ENCODE assay signal across 3 cellular contexts in genomic region chr6:137247724-137248123, GRCh38.
TF ChIP-seq lines count a peak whose summit lies in the region.

No MANE protein-coding gene starts in this region.

TF ChIP-seq in GM23338, 12 proteins besides CTCF, POLR2A, EP300 and RAD21 (continues in another document):
- no peak for TF ChIP-seq EZH2phosphoT487 (IDR thresholded peaks at IDR 0.05; ENCODE audit: unreplicated experiment)
- TF ChIP-seq EZH2 (IDR thresholded peaks at IDR 0.05; ENCODE audit: low read depth, unreplicated experiment), result no peak
- TF ChIP-seq ZNF462 (CRISPR knock-in tag; IDR thresholded peaks at IDR 0.05), result no peak
- TF ChIP-seq ETS1 (IDR thresholded peaks at IDR 0.05), result no peak
- TF ChIP-seq ZNF114 (CRISPR knock-in tag; IDR thresholded peaks at IDR 0.05), result no peak

TF ChIP-seq in HepG2, 621 proteins besides CTCF, POLR2A, EP300 and RAD21:
- TF ChIP-seq HOMEZ (CRISPR knock-in tag; IDR thresholded peaks at IDR 0.05; ENCODE audit: low read depth), result peak; percentile 24; the same call in 1 of the 2 replicates
- TF ChIP-seq ZGPAT (CRISPR knock-in tag; IDR thresholded peaks at IDR 0.05), result no peak
- 0 out of 2 replicates have a peak, but pooled peaks have one; percentile 19 for TF ChIP-seq YEATS2 (CRISPR knock-in tag; IDR thresholded peaks at IDR 0.05; ENCODE audit: borderline replicate concordance)
- TF ChIP-seq ARID5B (CRISPR knock-in tag; IDR thresholded peaks at IDR 0.05), result peak; percentile 41; the same call in 1 of the 2 replicates
- TF ChIP-seq ZNF382 (CRISPR knock-in tag; IDR thresholded peaks at IDR 0.05; ENCODE audit: borderline replicate concordance), result no peak
- TF ChIP-seq RFX1 (IDR thresholded peaks at IDR 0.05), result no peak
- TF ChIP-seq FOSL2 (CRISPR knock-in tag; IDR thresholded peaks at IDR 0.05), result peak; percentile 90
- TF ChIP-seq POLR2G (IDR thresholded peaks at IDR 0.05; ENCODE audit: low read depth, low read length), result no peak
- peak; percentile 63; the same call in 1 of the 2 replicates for TF ChIP-seq FOSL1 (CRISPR knock-in tag; IDR thresholded peaks at IDR 0.05; ENCODE audit: borderline replicate concordance)
- TF ChIP-seq IRF9 (CRISPR knock-in tag; IDR thresholded peaks at IDR 0.05; ENCODE audit: borderline replicate concordance), result no peak
- TF ChIP-seq HNF4A (CRISPR knock-in tag; IDR thresholded peaks at IDR 0.05), result peak; percentile 55
- TF ChIP-seq ZNF644 (CRISPR knock-in tag; IDR thresholded peaks at IDR 0.05; ENCODE audit: low read depth), result peak; percentile 25; the same call in 1 of the 2 replicates
- no peak for TF ChIP-seq ZNF180 (CRISPR knock-in tag; IDR thresholded peaks at IDR 0.05; ENCODE audit: borderline replicate concordance, low read depth)
- TF ChIP-seq NFKBIZ (CRISPR knock-in tag; IDR thresholded peaks at IDR 0.05), result no peak
- TF ChIP-seq CC2D1A (CRISPR knock-in tag; IDR thresholded peaks at IDR 0.05), result no peak
- TF ChIP-seq ZFP90 (CRISPR knock-in tag; IDR thresholded peaks at IDR 0.05; ENCODE audit: borderline replicate concordance), result no peak
- TF ChIP-seq ATF3 (CRISPR knock-in tag; IDR thresholded peaks at IDR 0.05), result peak; percentile 29; the same call in 1 of the 2 replicates
- TF ChIP-seq NCOA2 (CRISPR knock-in tag; IDR thresholded peaks at IDR 0.05), result 0 out of 2 replicates have a peak, but pooled peaks have one; percentile 9

TF ChIP-seq in WTC11, 78 proteins besides CTCF, POLR2A, EP300 and RAD21:
- TF ChIP-seq E2F5 (CRISPR knock-in tag; IDR thresholded peaks at IDR 0.05) (no peak), ZNF219 (CRISPR knock-in tag; IDR thresholded peaks at IDR 0.05; ENCODE audit: borderline replicate concordance) (no peak), ZNF423 (CRISPR knock-in tag; IDR thresholded peaks at IDR 0.05) (no peak), ZNF416 (CRISPR knock-in tag; IDR thresholded peaks at IDR 0.05) (no peak), ZNF671 (CRISPR knock-in tag; IDR thresholded peaks at IDR 0.05) (no peak), ZNF281 (CRISPR knock-in tag; IDR thresholded peaks at IDR 0.05) (no peak), HMGXB4 (CRISPR knock-in tag; IDR thresholded peaks at IDR 0.05) (no peak), CDX4 (CRISPR knock-in tag; IDR thresholded peaks at IDR 0.05; ENCODE audit: borderline replicate concordance) (no peak), IRF1 (CRISPR knock-in tag; IDR thresholded peaks at IDR 0.05) (no peak), ZNF138 (CRISPR knock-in tag; conservative IDR thresholded peaks at IDR 0.05) (no peak), TP53 (CRISPR knock-in tag; IDR thresholded peaks at IDR 0.05) (no peak), MYBL2 (CRISPR knock-in tag; IDR thresholded peaks at IDR 0.05) (no peak), ZNF512 (CRISPR knock-in tag; IDR thresholded peaks at IDR 0.05; ENCODE audit: borderline replicate concordance) (no peak), AFF4 (CRISPR knock-in tag; IDR thresholded peaks at IDR 0.05; ENCODE audit: borderline replicate concordance) (no peak)
